ENCODE assay signal across 8 cellular contexts in genomic region chr20:35954907-35955251, GRCh38.
DNase-seq lines count a peak whose midpoint lies in the region; ATAC-seq and TF ChIP-seq lines count a peak whose summit lies in the region.

No MANE protein-coding gene starts in this region.

- H3K9me3 Mint-ChIP-seq in stimulated activated naive CD8-positive, alpha-beta T cell treated with anti-CD3 and anti-CD28 coated beads, Interleukin-15, amount 100 ng/mL, for 72 hours, result peaks cover 12 to 14% of the 10 kb centered on the region in 2 donors

- no peak for TF ChIP-seq CTCF in astrocyte of the spinal cord (IDR thresholded peaks at IDR 0.05; ENCODE audit: low read depth, low read length)

- peak overlapping the region; percentile 99 to 100 for H3K27ac Mint-ChIP-seq in stimulated activated naive CD8-positive, alpha-beta T cell treated with anti-CD3 and anti-CD28 coated beads, Interleukin-15, amount 100 ng/mL, for 72 hours

- peaks cover 15% of the 10 kb centered on the region for H3K4me1 Mint-ChIP-seq in stimulated activated naive CD8-positive, alpha-beta T cell treated with anti-CD3 and anti-CD28 coated beads, Interleukin-15, amount 100 ng/mL, for 72 hours

- H3K27me3 Mint-ChIP-seq in stimulated activated naive CD8-positive, alpha-beta T cell treated with anti-CD3 and anti-CD28 coated beads, Interleukin-15, amount 100 ng/mL, for 72 hours, result no peaks in the 10 kb centered on the region

- peak; percentile 2 for DNase-seq in stimulated activated CD4-positive, alpha-beta T cell treated with anti-CD3 and anti-CD28 coated beads, Interleukin-2, amount 100 ng/mL, for 4 hours (ENCODE audit: low read depth)
- no peak for DNase-seq in stimulated activated CD4-positive, alpha-beta T cell treated with anti-CD3 and anti-CD28 coated beads, Interleukin-2, amount 100 ng/mL, for 24 hours
- DNase-seq in NCI-H2196 treated with DMSO at 0.1 percent for 48 hours (lab: John Stamatoyannopoulos, UW; ENCODE audit: unreplicated experiment) (peak; percentile 65), astrocyte of the spinal cord (ENCODE audit: low read depth, low spot score) (peak; percentile 49), iris pigment epithelial cell (ENCODE audit: low read depth) (peak; percentile 54)
- peak in 1 of 2 donors; percentile 65 for DNase-seq in stimulated activated naive CD8-positive, alpha-beta T cell treated with anti-CD3 and anti-CD28 coated beads, Interleukin-15, amount 100 ng/mL, for 72 hours

- in situ Hi-C loops in astrocyte of the spinal cord (cut with HindIII; ENCODE audit: low sequenced_read_pairs), result no loop called here

- H3K4me3 Mint-ChIP-seq in stimulated activated naive CD8-positive, alpha-beta T cell treated with anti-CD3 and anti-CD28 coated beads, Interleukin-15, amount 100 ng/mL, for 72 hours, result peak overlapping the region; percentile 99

- peak; percentile 20 for ATAC-seq in stimulated activated naive CD8-positive, alpha-beta T cell treated with anti-CD3 and anti-CD28 coated beads, Interleukin-15, amount 100 ng/mL, for 72 hours
- ATAC-seq in GM21423 (IDR thresholded peaks at IDR 0.05; ENCODE audit: unreplicated experiment), result no peak
- ATAC-seq in HG02840 (IDR thresholded peaks at IDR 0.05; ENCODE audit: low FRiP score, unreplicated experiment), result no peak

- H3K4me3 ChIP-seq in astrocyte of the spinal cord (ENCODE audit: low read depth, low read length), result peak overlapping the region; percentile 92

Comparison
In these comparisons a context has a peak if more than half of its experiments do, and no peak if none do; other contexts are left out.
1. DNase-seq: peak in stimulated activated CD4-positive, alpha-beta T cell treated with anti-CD3 and anti-CD28 coated beads, Interleukin-2, amount 100 ng/mL, for 4 hours (single experiment), NCI-H2196 treated with DMSO at 0.1 percent for 48 hours (single experiment), astrocyte of the spinal cord (single experiment) and iris pigment epithelial cell (single experiment); none in stimulated activated CD4-positive, alpha-beta T cell treated with anti-CD3 and anti-CD28 coated beads, Interleukin-2, amount 100 ng/mL, for 24 hours (0 of 2).